In genomic region chr1:9127395-9128160, GRCh38 we compare ENCODE assay signal across 2 cellular contexts.
TF ChIP-seq lines count a peak whose summit lies in the region.

No MANE protein-coding gene starts in this region.

TF ChIP-seq in K562, 482 proteins besides CTCF, POLR2A, EP300 and RAD21 (continued from another document):
- TF ChIP-seq PTBP1 (IDR thresholded peaks at IDR 0.05; ENCODE audit: low read depth, low read length) (no peak), ZNF316 (IDR thresholded peaks at IDR 0.05) (peak; percentile 9; the same call in 1 of the 2 replicates)

TF ChIP-seq in liver, 16 proteins besides CTCF, POLR2A, EP300 and RAD21 (continued from another document):
- TF ChIP-seq GABPA (IDR thresholded peaks at IDR 0.05 in 1 of 2, conservative IDR thresholded peaks at IDR 0.05 in 1 of 2) (no peak), SP1 (IDR thresholded peaks at IDR 0.05) (no peak), FOXA2 (IDR thresholded peaks at IDR 0.05) (no peak), ZBTB33 (IDR thresholded peaks at IDR 0.05) (no peak), ATF3 (IDR thresholded peaks at IDR 0.05) (no peak), TAF1 (conservative IDR thresholded peaks at IDR 0.05) (no peak), MAX (IDR thresholded peaks at IDR 0.05) (no peak), NR2F2 (IDR thresholded peaks at IDR 0.05) (no peak), JUND (IDR thresholded peaks at IDR 0.05) (no peak), REST (IDR thresholded peaks at IDR 0.05) (no peak), HNF4A (conservative IDR thresholded peaks at IDR 0.05) (no peak), RXRA (IDR thresholded peaks at IDR 0.05) (no peak), FOXA1 (IDR thresholded peaks at IDR 0.05) (no peak), HNF4G (IDR thresholded peaks at IDR 0.05) (no peak)
